8 cellular contexts compared by ENCODE assay signal in genomic region chr19:46614114-46614701, GRCh38. TPM values are rescaled to one million over a fixed set of nuclear protein-coding genes. Genes with fewer than 3 reads are reported as not detected.
A peak's percentile ranks its signal among the peaks of the same experiment; 100 is the strongest.
DNase-seq lines count a peak whose midpoint lies in the region; FAIRE-seq and TF ChIP-seq lines count a peak whose summit lies in the region.

No MANE protein-coding gene starts in this region.

- peak; percentile 81 for DNase-seq in activated gamma-delta T cell treated with Interleukin-2 at 50 U/mL for 16 hours
- no peak for DNase-seq in activated gamma-delta T cell (lab: John Stamatoyannopoulos, UW)
- peak; percentile 19 for DNase-seq in NCI-H1436 treated with DMSO at 0.1 percent for 48 hours (lab: John Stamatoyannopoulos, UW)
- peak; percentile 59 for DNase-seq in T1000 (lab: John Stamatoyannopoulos, UW)
- DNase-seq in astrocyte (ENCODE audit: low read depth), result peak; percentile 49
- DNase-seq in hippocampal formation (lab: John Stamatoyannopoulos, UW), result peak; percentile 78 to 82
- peak; percentile 93 for DNase-seq in spleen
- DNase-seq in OCI-M2 (lab: John Stamatoyannopoulos, UW; ENCODE audit: unreplicated experiment), result no peak

- peaks cover 31% of the 10 kb centered on the region for H4K20me1 ChIP-seq in astrocyte (ENCODE audit: insufficient read depth, low read length)

- H3K27me3 Mint-ChIP-seq in astrocyte (ENCODE audit: low read depth, unreplicated experiment), result peaks cover 4% of the 10 kb centered on the region

- no peak overlapping the region for H2AFZ ChIP-seq in astrocyte (ENCODE audit: low read depth, low read length)

- peaks cover 9% of the 10 kb centered on the region for H3K4me1 Mint-ChIP-seq in astrocyte (ENCODE audit: low read depth, unreplicated experiment)

- H3K27ac ChIP-seq in astrocyte (ENCODE audit: low read depth, low read length), result no peak overlapping the region
- H3K27ac ChIP-seq in spleen, result no peak overlapping the region

- TF ChIP-seq CTCF in astrocyte (IDR thresholded peaks at IDR 0.05; ENCODE audit: insufficient read depth, low read depth, low read length) (peak; percentile 76), spleen (IDR thresholded peaks at IDR 0.05 in 8 of 11, conservative IDR thresholded peaks at IDR 0.05 in 3 of 11) (peak; percentile 83 to 96 (median 92))

- intact Hi-C loops in spleen (cut with DNase I; ENCODE audit: low total_unique reads), result loop anchor here (5.0 kb wide), 1 partner anchor 48 kb away; the partner anchor contains the start of gene DACT3

- H3K4me3 Mint-ChIP-seq in astrocyte (ENCODE audit: unreplicated experiment), result no peak overlapping the region

- peaks cover 8% of the 10 kb centered on the region for H3K4me1 ChIP-seq in astrocyte (ENCODE audit: insufficient read depth, low read length)
- peaks cover 36 to 95% (median 59%) of the 10 kb centered on the region in 6 donors for H3K4me1 ChIP-seq in spleen

- no peak overlapping the region for H3K4me2 ChIP-seq in astrocyte (ENCODE audit: low read length)

- no peak overlapping the region for H3K9ac ChIP-seq in astrocyte (ENCODE audit: low read length)

- TF ChIP-seq POLR2A in spleen (IDR thresholded peaks at IDR 0.05), result no peak

- H3K9me3 ChIP-seq in astrocyte (ENCODE audit: insufficient read depth, low read depth, low read length) (no peaks in the 10 kb centered on the region), spleen (no peaks in the 10 kb centered on the region)

- H3K4me3 ChIP-seq in astrocyte (ENCODE audit: insufficient read depth, low read depth, low read length) (no peak overlapping the region), spleen (no peak overlapping the region)

- no peak for FAIRE-seq in astrocyte (lab: Jason Lieb, UNC)

- peak overlapping the region; percentile 18 for H3K27ac Mint-ChIP-seq in astrocyte (ENCODE audit: unreplicated experiment)

- no peaks in the 10 kb centered on the region for H3K79me2 ChIP-seq in astrocyte (ENCODE audit: insufficient read depth, low read length)

- peaks cover 13% of the 10 kb centered on the region for H3K36me3 Mint-ChIP-seq in astrocyte (ENCODE audit: low read depth, unreplicated experiment)

- peaks cover 1% of the 10 kb centered on the region for H3K9me3 Mint-ChIP-seq in astrocyte (ENCODE audit: unreplicated experiment)

- H3K36me3 ChIP-seq in astrocyte (ENCODE audit: insufficient read depth, low read length) (peaks cover 7% of the 10 kb centered on the region), spleen (peaks cover 0 to 18% (median 10%) of the 10 kb centered on the region in 6 donors)

- WGBS in spleen, 5 donors, result 12 to 18% (median 13%) methylated on average over 12 of the region's 12 CpGs

- no peaks in the 10 kb centered on the region for H3K27me3 ChIP-seq in astrocyte (ENCODE audit: insufficient read depth, low read length)
- H3K27me3 ChIP-seq in spleen (replicated peaks in 1 of 7), result no peaks in the 10 kb centered on the region

RNA-seq across cellular contexts. Expression of gene PTGIR, which starts 10.7 kb away (rescaled TPM):
- total RNA-seq in astrocyte (0.50 and 0.52 TPM in 2 replicates), spleen (10 to 100 TPM in 3 of 7 donors, 1 to 10 TPM in 4; 5.4 to 18.6 (median 8.6) TPM)
- 1 to 10 TPM; 5.7 to 9.1 (median 5.9) TPM for polyA plus RNA-seq in spleen

RNA-seq across cellular contexts. Expression of gene CALM3, which starts 13.1 kb away (rescaled TPM):
- 334 and 343 TPM in 2 replicates for total RNA-seq in astrocyte
- total RNA-seq in spleen, result 100 to 1,000 TPM; 121 to 197 (median 143) TPM
- polyA plus RNA-seq in spleen, result 100 to 1,000 TPM in 2 of 3 donors, 10 to 100 TPM in 1; 78.1 to 167 (median 111) TPM

RNA-seq across cellular contexts. Expression of gene GNG8, which starts 21.8 kb away (rescaled TPM):
- total RNA-seq in astrocyte, result not detected in 2 replicates
- not detected for total RNA-seq in spleen
- not detected for polyA plus RNA-seq in spleen

RNA-seq across cellular contexts. Expression of gene DACT3, which starts 46.8 kb away (rescaled TPM):
- total RNA-seq in astrocyte (19.8 and 27.7 TPM in 2 replicates), spleen (10 to 100 TPM in 1 of 7 donors, 1 to 10 TPM in 6; 4.9 to 10.4 (median 6.1) TPM)
- 1 to 10 TPM; 1.6 to 4.1 (median 3.2) TPM for polyA plus RNA-seq in spleen

Comparison
In these comparisons a context has a peak if more than half of its experiments do, and no peak if none do; other contexts are left out.
1. DNase-seq: peak in activated gamma-delta T cell treated with Interleukin-2 at 50 U/mL for 16 hours (single experiment), NCI-H1436 treated with DMSO at 0.1 percent for 48 hours (single experiment), T1000 (single experiment), astrocyte (single experiment), hippocampal formation (2 of 2) and spleen (single experiment); none in activated gamma-delta T cell (single experiment) and OCI-M2 (single experiment).